ENCODE assay signal across 25 cellular contexts in genomic region chr3:111906667-111907066, GRCh38. TPM values are rescaled to one million over a fixed set of nuclear protein-coding genes. Genes with fewer than 3 reads are reported as not detected.
DNase-seq lines count a peak whose midpoint lies in the region; ATAC-seq, FAIRE-seq and TF ChIP-seq lines count a peak whose summit lies in the region.
"Had no signal": no experiment of that assay in that cellular context is flagged by ENCODE, and none has a peak within 500 bp of the region (broad histone marks: within the 10 kb centered on the region; RNA-seq: fewer than 3 reads in every experiment).

No MANE protein-coding gene starts in this region.

- peak overlapping the region; percentile 16 to 91; a peak in 5 of 6 replicates for H3K27ac ChIP-seq in A549
- no peak overlapping the region for H3K27ac ChIP-seq in astrocyte (ENCODE audit: low read depth, low read length)
- H3K27ac ChIP-seq in keratinocyte (ENCODE audit: control insufficient read depth, insufficient read depth, low read length) = peak overlapping the region; percentile 29
- H3K27ac ChIP-seq: C4-2B, prostate gland, uterus had no signal

- FAIRE-seq in A549 (lab: Jason Lieb, UNC) = no peak
- FAIRE-seq in astrocyte (lab: Jason Lieb, UNC) = no peak
- FAIRE-seq in keratinocyte (lab: Jason Lieb, UNC) = no peak
- FAIRE-seq in H54 (lab: Jason Lieb, UNC) = no peak
- FAIRE-seq: A204.1, GM12892 had no signal

- ATAC-seq in A549 (no peak), GM19324 (IDR thresholded peaks at IDR 0.05; ENCODE audit: low FRiP score, unreplicated experiment) (no peak)

- peaks cover 22% of the 10 kb centered on the region for H3K36me3 ChIP-seq in astrocyte (ENCODE audit: insufficient read depth, low read length)
- H3K36me3 ChIP-seq in keratinocyte (ENCODE audit: control insufficient read depth in 2 of 2, extremely low read depth in 1 of 2, insufficient read depth in 2 of 2, low read length in 2 of 2) = peaks cover 19 to 53% of the 10 kb centered on the region in 2 experiments
- H3K36me3 ChIP-seq: prostate gland, uterus had no signal

- peak overlapping the region; percentile 83 for H3K27ac Mint-ChIP-seq in astrocyte (ENCODE audit: unreplicated experiment)
- H3K27ac Mint-ChIP-seq: activated B cell treated with CpG ODN at 0.5 μM for 24 hours; activated CD4-positive, alpha-beta memory T cell treated with anti-CD3 and anti-CD28 coated beads for 36 hours; activated naive CD4-positive, alpha-beta T cell treated with anti-CD3 and anti-CD28 coated beads, Interleukin-2, amount 10 ng/mL, durations not matched to agents 7 days and 5 days; endodermal cell; mesothelial cell of epicardium had no signal

- dilution Hi-C loops in keratinocyte (cut with MboI; ENCODE audit: extremely low pct_ligation_motif_present, low sequenced_read_pairs) = no loop called here

- H3K4me1 Mint-ChIP-seq in astrocyte (ENCODE audit: low read depth, unreplicated experiment) = peaks cover 56% of the 10 kb centered on the region
- H3K4me1 Mint-ChIP-seq: activated B cell treated with CpG ODN at 0.5 μM for 24 hours had no signal

- H3K9me1 ChIP-seq in keratinocyte (ENCODE audit: control insufficient read depth, extremely low read depth, insufficient read depth, low read length) = peaks cover 6% of the 10 kb centered on the region

- no peak overlapping the region for H3K4me3 Mint-ChIP-seq in astrocyte (ENCODE audit: unreplicated experiment)
- H3K4me3 Mint-ChIP-seq: activated B cell treated with CpG ODN at 0.5 μM for 24 hours; activated CD4-positive, alpha-beta memory T cell treated with anti-CD3 and anti-CD28 coated beads for 36 hours; activated naive CD4-positive, alpha-beta T cell treated with anti-CD3 and anti-CD28 coated beads, Interleukin-2, amount 10 ng/mL, durations not matched to agents 7 days and 5 days; endodermal cell; mesothelial cell of epicardium had no signal

- TF ChIP-seq EP300 in A549 (IDR thresholded peaks at IDR 0.05) = no peak

- H3K79me2 ChIP-seq in astrocyte (ENCODE audit: insufficient read depth, low read length) = peaks cover 83% of the 10 kb centered on the region
- H3K79me2 ChIP-seq in keratinocyte (ENCODE audit: control insufficient read depth, insufficient read depth, low read length) = peaks cover 87% of the 10 kb centered on the region

- H3K27me3 ChIP-seq in astrocyte (ENCODE audit: insufficient read depth, low read length) = no peaks in the 10 kb centered on the region
- H3K27me3 ChIP-seq in keratinocyte (ENCODE audit: control insufficient read depth, extremely low read depth, insufficient read depth, low read length) = no peaks in the 10 kb centered on the region
- H3K27me3 ChIP-seq: uterus had no signal

- no peak overlapping the region for H3K9ac ChIP-seq in astrocyte (ENCODE audit: low read length)
- H3K9ac ChIP-seq in keratinocyte (ENCODE audit: control insufficient read depth, extremely low read depth, insufficient read depth, low read length) = no peak overlapping the region

- no peak overlapping the region for H3K4me2 ChIP-seq in A549
- no peak overlapping the region for H3K4me2 ChIP-seq in astrocyte (ENCODE audit: low read length)
- H3K4me2 ChIP-seq in keratinocyte (ENCODE audit: control insufficient read depth, extremely low read depth, insufficient read depth, low read depth, low read length) = no peak overlapping the region

- DNase-seq in A549 (ENCODE audit: low read depth in 1 of 2, low spot score in 1 of 2) = no peak
- peak; percentile 33 for DNase-seq in HT-29 (ENCODE audit: low spot score)
- DNase-seq in astrocyte (ENCODE audit: low read depth) = peak; percentile 79
- no peak for DNase-seq in keratinocyte (ENCODE audit: low read depth, low spot score)
- DNase-seq in OCI-M2 (lab: John Stamatoyannopoulos, UW; ENCODE audit: unreplicated experiment) = no peak
- no peak for DNase-seq in NCI-H146 (lab: John Stamatoyannopoulos, UW)
- DNase-seq in H54 (ENCODE audit: insufficient read length, low spot score) = no peak
- DNase-seq: activated B cell treated with CpG ODN at 0.5 μM for 24 hours; activated CD4-positive, alpha-beta memory T cell treated with anti-CD3 and anti-CD28 coated beads for 36 hours; activated naive CD4-positive, alpha-beta T cell treated with anti-CD3 and anti-CD28 coated beads, Interleukin-2, amount 10 ng/mL, durations not matched to agents 7 days and 5 days; aorta; cerebellar nuclear complex; endodermal cell; hippocampal formation; KG1; NCI-H1092 treated with DMSO at 0.1 percent for 48 hours; NCI-H2081 treated with DMSO at 0.1 percent for 48 hours; NCI-H524 treated with DMSO at 0.1 percent for 48 hours; uterus had no signal

- H3K27me3 Mint-ChIP-seq in astrocyte (ENCODE audit: low read depth, unreplicated experiment) = no peaks in the 10 kb centered on the region
- H3K27me3 Mint-ChIP-seq: activated B cell treated with CpG ODN at 0.5 μM for 24 hours; activated CD4-positive, alpha-beta memory T cell treated with anti-CD3 and anti-CD28 coated beads for 36 hours had no signal

- TF ChIP-seq RAD21 in A549 (conservative IDR thresholded peaks at IDR 0.05 in 1 of 2, IDR thresholded peaks at IDR 0.05 in 1 of 2) = no peak

- H3K4me3 ChIP-seq in A549 (no peak overlapping the region), astrocyte (ENCODE audit: insufficient read depth, low read depth, low read length) (no peak overlapping the region), keratinocyte (ENCODE audit: control insufficient read depth in 2 of 3, extremely low read depth in 1 of 3, insufficient read depth in 2 of 3, low read depth in 1 of 3, low read length in 3 of 3) (no peak overlapping the region)
- H3K4me3 ChIP-seq: prostate gland, uterus had no signal

- TF ChIP-seq CTCF in A549 (IDR thresholded peaks at IDR 0.05) = no peak
- TF ChIP-seq CTCF in astrocyte (IDR thresholded peaks at IDR 0.05; ENCODE audit: insufficient read depth, low read depth, low read length) = no peak
- no peak for TF ChIP-seq CTCF in keratinocyte (optimal IDR thresholded peaks at IDR 0.05 in 1 of 3, IDR thresholded peaks at IDR 0.05 in 1 of 3, conservative IDR thresholded peaks at IDR 0.05 in 1 of 3; ENCODE audit: extremely low read depth in 1 of 3, insufficient read depth in 2 of 3, low read length in 3 of 3)

- TF ChIP-seq POLR2A in A549 (IDR thresholded peaks at IDR 0.05; ENCODE audit: low read length) (no peak), H54 (IDR thresholded peaks at IDR 0.05; ENCODE audit: low read depth, low read length) (no peak)

- POLR2A ChIA-PET in A549 (lab: Yijun Ruan, JAX) = no interaction called here

- WGBS in A549 (ENCODE audit: missing lambda C conversion rate) = 82% methylated on average over 1 of the region's 1 CpG

- H3K9me3 ChIP-seq in A549 = peaks cover 8% of the 10 kb centered on the region; the same call in 2 of the 3 replicates
- H3K9me3 ChIP-seq in astrocyte (ENCODE audit: insufficient read depth, low read depth, low read length) = no peaks in the 10 kb centered on the region
- H3K9me3 ChIP-seq in keratinocyte (ENCODE audit: control insufficient read depth, low read depth, low read length) = no peaks in the 10 kb centered on the region
- H3K9me3 ChIP-seq: prostate gland, uterus had no signal

- no peak overlapping the region for H2AFZ ChIP-seq in astrocyte (ENCODE audit: low read depth, low read length)
- H2AFZ ChIP-seq in keratinocyte (ENCODE audit: control insufficient read depth, low read length) = no peak overlapping the region

- peaks cover 5% of the 10 kb centered on the region for H3K9me3 Mint-ChIP-seq in astrocyte (ENCODE audit: unreplicated experiment)
- H3K9me3 Mint-ChIP-seq: activated B cell treated with CpG ODN at 0.5 μM for 24 hours; activated CD4-positive, alpha-beta memory T cell treated with anti-CD3 and anti-CD28 coated beads for 36 hours; activated naive CD4-positive, alpha-beta T cell treated with anti-CD3 and anti-CD28 coated beads, Interleukin-2, amount 10 ng/mL, durations not matched to agents 7 days and 5 days; endodermal cell; mesothelial cell of epicardium had no signal

- H4K20me1 ChIP-seq in astrocyte (ENCODE audit: insufficient read depth, low read length) (peaks cover 9% of the 10 kb centered on the region), keratinocyte (ENCODE audit: control insufficient read depth, extremely low read depth, insufficient read depth, low read length) (no peaks in the 10 kb centered on the region)

- H3K4me1 ChIP-seq in A549 (peaks cover 81% of the 10 kb centered on the region), astrocyte (ENCODE audit: insufficient read depth, low read length) (peaks cover 50% of the 10 kb centered on the region), keratinocyte (ENCODE audit: control insufficient read depth, extremely low read depth, insufficient read depth, low read length) (peaks cover 48% of the 10 kb centered on the region)
- H3K4me1 ChIP-seq: prostate gland had no signal

- CTCF ChIA-PET in A549 (lab: Yijun Ruan, JAX) = interaction anchor here (1.1 to 3.1 kb wide), 7 partner anchors 9 to 190 kb away, joined by 3 to 8 read pairs (median 6); no protein-coding TSS in a partner anchor

- H3K36me3 Mint-ChIP-seq in astrocyte (ENCODE audit: low read depth, unreplicated experiment) = peaks cover 33% of the 10 kb centered on the region
- H3K36me3 Mint-ChIP-seq: activated CD4-positive, alpha-beta memory T cell treated with anti-CD3 and anti-CD28 coated beads for 36 hours; activated naive CD4-positive, alpha-beta T cell treated with anti-CD3 and anti-CD28 coated beads, Interleukin-2, amount 10 ng/mL, durations not matched to agents 7 days and 5 days had no signal

TF ChIP-seq in A549, 52 proteins besides CTCF, POLR2A, EP300 and RAD21 (continues in another document):
- TF ChIP-seq POLR2AphosphoS2 (conservative IDR thresholded peaks at IDR 0.05; ENCODE audit: low read length) (no peak), NFE2L2 (conservative IDR thresholded peaks at IDR 0.05; ENCODE audit: low read length) (no peak), HEYL (CRISPR knock-in tag; IDR thresholded peaks at IDR 0.05) (no peak), FOSL2 (IDR thresholded peaks at IDR 0.05) (no peak), FOSL2 (CRISPR knock-in tag; IDR thresholded peaks at IDR 0.05) (no peak)

RNA-seq across cellular contexts. Expression of gene PHLDB2, which starts 47.6 kb away (rescaled TPM):
- 39.5 and 49.4 TPM in 2 replicates for polyA plus RNA-seq in A549 (2011; rRNA removed)
- polyA plus RNA-seq in A549 (2012; cell fraction: cytosol; rRNA removed) = 6.7 and 8.0 TPM in 2 replicates
- polyA plus RNA-seq in A549 (2012; cell fraction: nucleus; rRNA removed) = 18.3 and 28.7 TPM in 2 replicates
- polyA plus RNA-seq in A549 (2017; fragmentation: RNase III; extraction: RNeasy Plus Mini Kit Qiagen cat#74134 plus additional on column Dnase treatment) = 50.6 to 59.7 TPM (median 56.5 TPM) in 3 replicates
- 71.1 and 91.9 TPM in 2 replicates for polyA minus RNA-seq in A549 (2011; rRNA and poly(A)+ RNA removed)
- 0.21 TPM in 1 of 2 replicates, not detected in the other for total RNA-seq in HT-29 (2014; rRNA removed; shearing (Covaris generic))
- 170 and 171 TPM in 2 replicates for total RNA-seq in astrocyte
- 74.2 to 150 TPM (median 108 TPM) in 3 replicates for polyA plus RNA-seq in keratinocyte
- polyA plus RNA-seq in keratinocyte (2011; ENCODE audit: low read depth) = 155 TPM
- 50.9 and 92.7 TPM in 2 replicates for polyA plus RNA-seq in keratinocyte (2011; cell fraction: cytosol; rRNA removed)
- 274 and 308 TPM in 2 replicates for polyA plus RNA-seq in keratinocyte (2011; cell fraction: nucleus; rRNA removed)
- polyA plus RNA-seq in keratinocyte (2012; ENCODE audit: low replicate concordance) = 82.5 and 87.2 TPM in 2 replicates
- polyA minus RNA-seq in keratinocyte = 123 to 447 TPM (median 330 TPM) in 3 replicates
- polyA minus RNA-seq in keratinocyte (2011; cell fraction: cytosol; rRNA and poly(A)+ RNA removed) = 83.3 TPM
- polyA minus RNA-seq in keratinocyte (2011; cell fraction: nucleus; rRNA and poly(A)+ RNA removed) = 519 and 1,062 TPM in 2 replicates

Comparison
In these comparisons a context has a peak if more than half of its experiments do, and no peak if none do; other contexts are left out.
1. DNase-seq: peak in HT-29 (single experiment) and astrocyte (single experiment); none in A549 (0 of 2), keratinocyte (single experiment), OCI-M2 (single experiment), NCI-H146 (single experiment) and H54 (single experiment).
2. RNA of gene PHLDB2, which starts 47.6 kb away (total RNA-seq): 170 to 171 TPM in astrocyte; 0.21 TPM in HT-29; every median in the first group is over 100 times any median in the second.